Comparison of ENCODE assay signal across 8 cellular contexts in genomic region chr6:31836676-31837611, GRCh38. TPM values are rescaled to one million over a fixed set of nuclear protein-coding genes. Genes with fewer than 3 reads are reported as not detected.
DNase-seq lines count a peak whose midpoint lies in the region; ATAC-seq and TF ChIP-seq lines count a peak whose summit lies in the region.

No MANE protein-coding gene starts in this region.

- H3K27me3 ChIP-seq in MM.1S (replicated peaks; ENCODE audit: insufficient read depth, low read length) (no peaks in the 10 kb centered on the region), mucosa of rectum (ENCODE audit: control insufficient read depth in 2 of 2, insufficient read depth in 2 of 2, low read length in 2 of 2) (no peaks in the 10 kb centered on the region)

- H3K27ac Mint-ChIP-seq in chondrocyte (ENCODE audit: unreplicated experiment), result peak overlapping the region; percentile 97

- H3K27ac ChIP-seq in MM.1S (ENCODE audit: low read length) (peak overlapping the region; percentile 81; the same call in 1 of the 2 replicates), mucosa of rectum (ENCODE audit: low read depth in 2 of 2, low read length in 2 of 2) (peak overlapping the region; percentile 51 to 95)

- H3K4me1 ChIP-seq in MM.1S (ENCODE audit: low read length) (peaks cover 20% of the 10 kb centered on the region), mucosa of rectum (ENCODE audit: control insufficient read depth in 2 of 2, insufficient read depth in 2 of 2, low read length in 2 of 2) (peaks cover 30 to 44% of the 10 kb centered on the region in 2 donors)

- TF ChIP-seq CTCF in MM.1S (IDR thresholded peaks at IDR 0.05; ENCODE audit: low read length) (peak; percentile 20; the same call in 1 of the 2 replicates), chondrocyte (IDR thresholded peaks at IDR 0.05) (peak; percentile 60)

- no peak for ATAC-seq in GM19328 (IDR thresholded peaks at IDR 0.05; ENCODE audit: unreplicated experiment)

- H3K4me3 Mint-ChIP-seq in chondrocyte (ENCODE audit: unreplicated experiment), result peak overlapping the region; percentile 95

- H3K9ac ChIP-seq in MM.1S (ENCODE audit: low read length) (peak overlapping the region; percentile 97; the same call in 1 of the 2 replicates), mucosa of rectum (ENCODE audit: low read depth in 1 of 2, low read length in 2 of 2) (peak overlapping the region; percentile 49 to 98)

- peaks cover 27% of the 10 kb centered on the region for H4K20me1 ChIP-seq in MM.1S (ENCODE audit: insufficient read depth, low read length)

- peak overlapping the region; percentile 98 for H3K4me3 ChIP-seq in MM.1S (ENCODE audit: low read length)
- H3K4me3 ChIP-seq in mucosa of rectum (ENCODE audit: low read length in 2 of 2), result peak overlapping the region; percentile 20 to 89

- peaks cover 27% of the 10 kb centered on the region; the same call in 1 of the 2 replicates for H3K36me3 ChIP-seq in MM.1S (replicated peaks; ENCODE audit: insufficient read depth, low read length)
- peaks cover 32 to 43% of the 10 kb centered on the region in 2 donors for H3K36me3 ChIP-seq in mucosa of rectum (ENCODE audit: control insufficient read depth in 2 of 2, insufficient read depth in 2 of 2, low read length in 2 of 2)

- H2AFZ ChIP-seq in MM.1S (ENCODE audit: low read length), result no peak overlapping the region

- H3K9me3 ChIP-seq in MM.1S (replicated peaks; ENCODE audit: insufficient read depth, low read length) (no peaks in the 10 kb centered on the region), mucosa of rectum (ENCODE audit: control insufficient read depth in 2 of 2, low read length in 2 of 2) (no peaks in the 10 kb centered on the region)

- H3K4me2 ChIP-seq in MM.1S (ENCODE audit: low read depth, low read length), result peak overlapping the region; percentile 99

- peaks cover 92% of the 10 kb centered on the region for H3F3A ChIP-seq in MM.1S (ENCODE audit: insufficient read depth, low read length)

- H3K36me3 Mint-ChIP-seq in chondrocyte (ENCODE audit: low read depth), result peaks cover 34% of the 10 kb centered on the region

- H3K9me2 ChIP-seq in MM.1S (replicated peaks; ENCODE audit: insufficient read depth, low read length), result no peaks in the 10 kb centered on the region

- peaks cover 44% of the 10 kb centered on the region for H3K79me2 ChIP-seq in MM.1S (ENCODE audit: low read length)

- no peaks in the 10 kb centered on the region for H3K27me3 Mint-ChIP-seq in chondrocyte (ENCODE audit: low read depth)

- H3K4me1 Mint-ChIP-seq in chondrocyte (ENCODE audit: low read depth), result peaks cover 42% of the 10 kb centered on the region

- peak; percentile 65 for DNase-seq in CD1c-positive myeloid dendritic cell (ENCODE audit: extremely low spot score)
- DNase-seq in MM.1S, result peak; percentile 29
- no peak for DNase-seq in chondrocyte (ENCODE audit: low spot score)
- no peak for DNase-seq in HPDE6-E6E7 (ENCODE audit: extremely low spot score)
- no peak for DNase-seq in NCI-H2029 (lab: John Stamatoyannopoulos, UW)
- DNase-seq in G401 (ENCODE audit: low spot score), result no peak

- in situ Hi-C loops in G401 (cut with HindIII; ENCODE audit: low sequenced_read_pairs), result no loop called here

- H3K9me3 Mint-ChIP-seq in chondrocyte (ENCODE audit: low read depth), result no peaks in the 10 kb centered on the region

RNA-seq across cellular contexts. Expression of gene HSPA1B, which starts 9.4 kb away (rescaled TPM):
- total RNA-seq in chondrocyte, result 46.8 to 57.9 TPM (median 50.4 TPM) in 3 replicates
- total RNA-seq in G401 (2014; rRNA removed; shearing (Covaris generic)), result 201 and 209 TPM in 2 replicates

RNA-seq across cellular contexts. Expression of gene HSPA1A, which starts 21.6 kb away (rescaled TPM):
- total RNA-seq in chondrocyte, result 23.0 to 46.3 TPM (median 46.2 TPM) in 3 replicates
- 0.25 TPM in 1 of 2 replicates, not detected in the other for total RNA-seq in G401 (2014; rRNA removed; shearing (Covaris generic))

RNA-seq across cellular contexts. Expression of gene HSPA1L, which starts 21.9 kb away (rescaled TPM):
- total RNA-seq in chondrocyte, result 0.89 to 1.5 TPM (median 1.00 TPM) in 3 replicates
- total RNA-seq in G401 (2014; rRNA removed; shearing (Covaris generic)), result 0.75 and 0.98 TPM in 2 replicates

RNA-seq across cellular contexts. Expression of gene NEU1, which starts 25.7 kb away (rescaled TPM):
- 63.8 to 67.5 TPM (median 64.2 TPM) in 3 replicates for total RNA-seq in chondrocyte
- 212 and 231 TPM in 2 replicates for total RNA-seq in G401 (2014; rRNA removed; shearing (Covaris generic))

RNA-seq across cellular contexts. Expression of gene LSM2, which starts 30.2 kb away (rescaled TPM):
- total RNA-seq in chondrocyte, result 35.0 to 42.5 TPM (median 35.7 TPM) in 3 replicates
- 64.0 and 104 TPM in 2 replicates for total RNA-seq in G401 (2014; rRNA removed; shearing (Covaris generic))

Comparison
In these comparisons a context has a peak if more than half of its experiments do, and no peak if none do; other contexts are left out.
1. DNase-seq: peak in CD1c-positive myeloid dendritic cell (single experiment) and MM.1S (single experiment); none in chondrocyte (single experiment), HPDE6-E6E7 (single experiment), NCI-H2029 (single experiment) and G401 (single experiment).
2. RNA of gene HSPA1A, which starts 21.6 kb away (total RNA-seq): 23.0 to 46.3 TPM in chondrocyte; 0.25 TPM in G401; every median in the first group is over 10 times any median in the second.